Comparison of ENCODE assay signal across 2 cellular contexts in genomic region chr20:52041966-52042365, GRCh38.
TF ChIP-seq lines count a peak whose summit lies in the region.

No MANE protein-coding gene starts in this region.

TF ChIP-seq in IMR-90, 13 proteins besides CTCF, POLR2A, EP300 and RAD21:
- TF ChIP-seq SMC3 (IDR thresholded peaks at IDR 0.05; ENCODE audit: low read depth, low read length): no peak
- TF ChIP-seq CEBPB (IDR thresholded peaks at IDR 0.05; ENCODE audit: low read depth, low read length): peak; percentile 19; the same call in 1 of the 2 replicates
- no peak for TF ChIP-seq CHD1 (IDR thresholded peaks at IDR 0.05; ENCODE audit: low read depth, low read length)
- no peak for TF ChIP-seq USF2 (IDR thresholded peaks at IDR 0.05; ENCODE audit: low read depth, low read length)
TF ChIP-seq in IMR-90: peak in this region for 1.

TF ChIP-seq in HepG2, 621 proteins besides CTCF, POLR2A, EP300 and RAD21:
- TF ChIP-seq ZNF770 (CRISPR knock-in tag; IDR thresholded peaks at IDR 0.05) (peak; percentile 44), IKZF1 (IDR thresholded peaks at IDR 0.05) (no peak), CEBPB (IDR thresholded peaks at IDR 0.05; ENCODE audit: borderline replicate concordance, low read depth, low read length) (peak; percentile 60), PREB (CRISPR knock-in tag; IDR thresholded peaks at IDR 0.05) (no peak), ATF7 (IDR thresholded peaks at IDR 0.05) (no peak), ATF7 (CRISPR knock-in tag; IDR thresholded peaks at IDR 0.05) (no peak)
